ENCODE assay signal across 14 cellular contexts in genomic region chr18:70299393-70299792, GRCh38. TPM values are rescaled to one million over a fixed set of nuclear protein-coding genes. Genes with fewer than 3 reads are reported as not detected.
A peak's percentile ranks its signal among the peaks of the same experiment; 100 is the strongest.
DNase-seq lines count a peak whose midpoint lies in the region; ATAC-seq, FAIRE-seq and TF ChIP-seq lines count a peak whose summit lies in the region.
"Had no signal": no experiment of that assay in that cellular context is flagged by ENCODE, and none has a peak within 500 bp of the region (broad histone marks: within the 10 kb centered on the region; RNA-seq: fewer than 3 reads in every experiment).

No MANE protein-coding gene starts in this region.

- no peak overlapping the region for H2BK15ac ChIP-seq in mesendoderm (replicated peaks; ENCODE audit: low read depth)

- H3K79me2 ChIP-seq in mesendoderm (ENCODE audit: control insufficient read depth, insufficient read depth, low read length): peaks cover 70% of the 10 kb centered on the region
- peaks cover 100% of the 10 kb centered on the region for H3K79me2 ChIP-seq in HepG2 (ENCODE audit: insufficient read depth, low read length)

- in situ Hi-C loops in Panc1 (cut with HindIII; ENCODE audit: low pct_unique_long_range_greater_than_20kb, low sequenced_read_pairs) (no loop called here), HepG2 (cut with HindIII; ENCODE audit: extremely low pct_ligation_motif_present, low pct_unique_long_range_greater_than_20kb) (no loop called here)

- POLR2A ChIA-PET in Panc1 (lab: Charles Lee) (no interaction called here), HepG2 (lab: Yijun Ruan, JAX) (no interaction called here)

- BruUV-seq in Panc1 (replicated peaks; lab: Mats Ljungman, UMichigan) (no TSS peak), HepG2 (replicated peaks; lab: Mats Ljungman, UMichigan) (no TSS peak)

- DNase-seq in D341Med (ENCODE audit: low spot score): peak; percentile 40
- DNase-seq in Panc1 (ENCODE audit: low read depth, low spot score): no peak
- DNase-seq in mesendoderm: peak; percentile 37
- no peak for DNase-seq in HepG2 (ENCODE audit: low spot score)
- DNase-seq in activated T-cell treated with anti-CD3 and anti-CD28 coated beads, Interleukin-2, amount 50 U/mL, for 1 hour: no peak
- DNase-seq: CD8-positive, alpha-beta T cell; COR-L47; DND-41; GDM1; H7 had no signal

- H3K36me3 ChIP-seq in Panc1 (ENCODE audit: control insufficient read depth, insufficient read depth, low read length) (no peaks in the 10 kb centered on the region; the same call in 1 of the 2 replicates), mesendoderm (ENCODE audit: control insufficient read depth, insufficient read depth, low read length) (no peaks in the 10 kb centered on the region), HepG2 (replicated peaks in 1 of 2; ENCODE audit: control insufficient read depth in 1 of 2, insufficient read depth in 2 of 2, low read length in 2 of 2) (peaks cover 0 to 1% of the 10 kb centered on the region in 2 experiments; a peak in 1 of 5 replicates)

- no peak overlapping the region for H3K9ac ChIP-seq in mesendoderm (ENCODE audit: low read length)
- no peak overlapping the region for H3K9ac ChIP-seq in HepG2 (ENCODE audit: insufficient read depth, low read depth, low read length)

- H3K4me2 ChIP-seq in mesendoderm (ENCODE audit: low read length): no peak overlapping the region
- no peak overlapping the region for H3K4me2 ChIP-seq in HepG2 (ENCODE audit: low read depth, low read length)

- no peak overlapping the region for H2AK5ac ChIP-seq in mesendoderm (ENCODE audit: low read length)

- peaks cover 15% of the 10 kb centered on the region for H4K20me1 ChIP-seq in HepG2 (ENCODE audit: insufficient read depth, low read length)

- peaks cover 77% of the 10 kb centered on the region for H3K4me1 ChIP-seq in Panc1 (ENCODE audit: control insufficient read depth, insufficient read depth, low read length)
- H3K4me1 ChIP-seq in mesendoderm (ENCODE audit: control insufficient read depth, low read depth, low read length): peaks cover 11% of the 10 kb centered on the region
- peaks cover 51% of the 10 kb centered on the region for H3K4me1 ChIP-seq in HepG2 (ENCODE audit: insufficient read depth, low read length)

- H3K4me3 ChIP-seq in Panc1 (ENCODE audit: low read depth in 2 of 2, low read length in 2 of 2) (peak overlapping the region in 1 of 2 experiments; percentile 9; a peak in 2 of 4 replicates), mesendoderm (ENCODE audit: low read length) (no peak overlapping the region), HepG2 (replicated peaks in 1 of 3; ENCODE audit: insufficient read depth in 1 of 3, low read depth in 2 of 3, low read length in 3 of 3) (no peak overlapping the region)

- TF ChIP-seq RAD21 in HepG2 (CRISPR knock-in tag; IDR thresholded peaks at IDR 0.05): no peak

- H3K18ac ChIP-seq in mesendoderm (ENCODE audit: low read length): no peak overlapping the region

- no peak overlapping the region for H4K8ac ChIP-seq in mesendoderm (ENCODE audit: low read depth, low read length)

- H2BK120ac ChIP-seq in mesendoderm (ENCODE audit: low read depth, low read length): no peak overlapping the region

- no peak overlapping the region for H3K56ac ChIP-seq in mesendoderm (ENCODE audit: low read length)

- no peak overlapping the region for H2BK5ac ChIP-seq in mesendoderm (ENCODE audit: low read length)

- H3K23ac ChIP-seq in mesendoderm (ENCODE audit: low read length): no peak overlapping the region

- H3K4ac ChIP-seq in mesendoderm (ENCODE audit: low read depth, low read length): no peak overlapping the region

- intact Hi-C loops in Panc1 (cut with micrococcal nuclease; ENCODE audit: unreplicated experiment) (loop anchor here (5.0 to 10.0 kb wide), 3 partner anchors 75 to 153 kb away; partner anchors contain the start of gene RTTN), HepG2 (cut with micrococcal nuclease; ENCODE audit: unreplicated experiment) (loop anchor here (5.0 kb wide), 1 partner anchor 133 kb away; no protein-coding TSS in a partner anchor)

- no peaks in the 10 kb centered on the region for H3K27me3 ChIP-seq in Panc1 (ENCODE audit: control insufficient read depth, insufficient read depth, low read length)
- H3K27me3 ChIP-seq in mesendoderm (ENCODE audit: insufficient read depth, low read length, poor library complexity): no peaks in the 10 kb centered on the region
- H3K27me3 ChIP-seq in HepG2 (ENCODE audit: control insufficient read depth in 1 of 2, insufficient read depth in 2 of 2, low read length in 2 of 2): no peaks in the 10 kb centered on the region

- no peak overlapping the region for H4K5ac ChIP-seq in mesendoderm (ENCODE audit: low read length)

- TF ChIP-seq CTCF in Panc1 (IDR thresholded peaks at IDR 0.05): no peak
- no peak for TF ChIP-seq CTCF in HepG2 (CRISPR knock-in tag; IDR thresholded peaks at IDR 0.05)

- ATAC-seq in Panc1 (no peak), HepG2 (no peak), GM18909 (IDR thresholded peaks at IDR 0.05; ENCODE audit: poor library complexity, unreplicated experiment) (no peak), HG02884 (IDR thresholded peaks at IDR 0.05; ENCODE audit: unreplicated experiment) (no peak)
- ATAC-seq: CD8-positive, alpha-beta T cell had no signal

- H3K9me3 ChIP-seq in Panc1 (ENCODE audit: control insufficient read depth, insufficient read depth, low read depth, low read length) (no peaks in the 10 kb centered on the region), HepG2 (ENCODE audit: low read length) (no peaks in the 10 kb centered on the region)

- no peak overlapping the region for H2AFZ ChIP-seq in HepG2 (ENCODE audit: low read length)

- no peak for TF ChIP-seq EP300 in HepG2 (IDR thresholded peaks at IDR 0.05; ENCODE audit: low read depth in 2 of 2, low read length in 2 of 2)
- TF ChIP-seq EP300 in HepG2 (CRISPR knock-in tag; IDR thresholded peaks at IDR 0.05; ENCODE audit: borderline replicate concordance): no peak

- no peak for FAIRE-seq in HepG2 (lab: Jason Lieb, UNC)
- FAIRE-seq: A204.1, GM12892 had no signal

- TF ChIP-seq POLR2A in HepG2 (IDR thresholded peaks at IDR 0.05; ENCODE audit: insufficient read depth in 1 of 2, low read depth in 2 of 2, low read length in 2 of 2): no peak

- WGBS in mesendoderm (ENCODE audit: extremely low coverage, insufficient coverage, low lambda C conversion rate): no CpG with 5 or more reads among the region's 8 CpGs
- WGBS in HepG2 (ENCODE audit: low lambda C conversion rate): 85% methylated on average over 8 of the region's 8 CpGs

- CTCF ChIA-PET in Panc1 (lab: Charles Lee) (interaction anchor here (0.6 kb wide), 1 partner anchor 134 kb away, joined by 5 read pairs; no protein-coding TSS in a partner anchor), HepG2 (lab: Yijun Ruan, JAX; ENCODE audit: low intra/inter-chr PET ratio, low total read pairs) (no interaction called here)

- peak overlapping the region; percentile 98 for H3K27ac ChIP-seq in Panc1 (ENCODE audit: low read length)
- H3K27ac ChIP-seq in mesendoderm (ENCODE audit: low read depth, low read length): no peak overlapping the region
- H3K27ac ChIP-seq in HepG2 (ENCODE audit: extremely low read length, insufficient read depth, low read length): no peak overlapping the region

- H3K79me1 ChIP-seq in mesendoderm (ENCODE audit: low read length): peaks cover 17% of the 10 kb centered on the region

TF ChIP-seq in HepG2, 621 proteins besides CTCF, POLR2A, EP300 and RAD21:
- no peak for TF ChIP-seq IKZF4 (CRISPR knock-in tag; IDR thresholded peaks at IDR 0.05; ENCODE audit: borderline replicate concordance, low read depth, not compliant biosample characterization)
- no peak for TF ChIP-seq BRD4 (CRISPR knock-in tag; IDR thresholded peaks at IDR 0.05)
- TF ChIP-seq, protein P1, sequence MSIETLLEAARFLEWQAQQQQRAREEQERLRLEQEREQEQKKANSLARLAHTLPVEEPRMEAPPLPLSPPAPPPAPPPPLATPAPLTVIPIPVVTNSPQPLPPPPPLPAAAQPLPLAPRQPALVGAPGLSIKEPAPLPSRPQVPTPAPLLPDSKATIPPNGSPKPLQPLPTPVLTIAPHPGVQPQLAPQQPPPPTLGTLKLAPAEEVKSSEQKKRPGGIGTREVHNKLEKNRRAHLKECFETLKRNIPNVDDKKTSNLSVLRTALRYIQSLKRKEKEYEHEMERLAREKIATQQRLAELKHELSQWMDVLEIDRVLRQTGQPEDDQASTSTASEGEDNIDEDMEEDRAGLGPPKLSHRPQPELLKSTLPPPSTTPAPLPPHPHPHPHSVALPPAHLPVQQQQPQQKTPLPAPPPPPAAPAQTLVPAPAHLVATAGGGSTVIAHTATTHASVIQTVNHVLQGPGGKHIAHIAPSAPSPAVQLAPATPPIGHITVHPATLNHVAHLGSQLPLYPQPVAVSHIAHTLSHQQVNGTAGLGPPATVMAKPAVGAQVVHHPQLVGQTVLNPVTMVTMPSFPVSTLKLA (IDR thresholded peaks at IDR 0.05): no peak
TF ChIP-seq in HepG2: peak in this region for 0.

RNA-seq across cellular contexts. Expression of gene SOCS6, which starts 10.5 kb away (rescaled TPM):
- total RNA-seq in Panc1 (2021; ENCODE audit: unreplicated experiment) (43.0 TPM), HepG2 (2016; rRNA removed; fragmentation: Illumina TruSeq; extraction: Trizol) (38.3 and 49.0 TPM in 2 replicates)
- 22.7 TPM for polyA plus RNA-seq in Panc1 (2012; ENCODE audit: insufficient read length)
- 20.5 TPM for polyA plus RNA-seq in mesendoderm (2013, experiment 1 of 2)
- polyA plus RNA-seq in mesendoderm (2013, experiment 2 of 2): 21.0 TPM
- 5.6 and 6.6 TPM in 2 replicates for total RNA-seq in HepG2 (2016; cell fraction: cytosol; rRNA removed; fragmentation: Illumina TruSeq; extraction: Trizol; ENCODE audit: low read depth)
- 37.6 and 47.6 TPM in 2 replicates for total RNA-seq in HepG2 (2016; cell fraction: insoluble cytoplasmic fraction; rRNA removed; fragmentation: Illumina TruSeq; extraction: Trizol)
- total RNA-seq in HepG2 (2016; cell fraction: membrane; rRNA removed; fragmentation: Illumina TruSeq; extraction: Trizol): 27.3 and 28.4 TPM in 2 replicates
- 30.4 and 31.8 TPM in 2 replicates for total RNA-seq in HepG2 (2016; cell fraction: nucleus; rRNA removed; fragmentation: Illumina TruSeq; extraction: Trizol)
- polyA plus RNA-seq in HepG2 (2011; rRNA removed): 16.4 and 18.6 TPM in 2 replicates
- polyA plus RNA-seq in HepG2 (2011; cell fraction: cytosol; rRNA removed): 12.9 and 16.3 TPM in 2 replicates
- polyA plus RNA-seq in HepG2 (2011; cell fraction: nucleus; rRNA removed): 11.7 and 13.4 TPM in 2 replicates
- 16.0 and 19.4 TPM in 2 replicates for polyA plus RNA-seq in HepG2 (2012)
- polyA plus RNA-seq in HepG2 (2016; cell fraction: cytosol; fragmentation: Illumina TruSeq; extraction: Trizol; ENCODE audit: low read depth): 3.9 and 4.2 TPM in 2 replicates
- 29.0 and 32.7 TPM in 2 replicates for polyA plus RNA-seq in HepG2 (2016; cell fraction: insoluble cytoplasmic fraction; fragmentation: Illumina TruSeq; extraction: Trizol; ENCODE audit: low read depth)
- polyA plus RNA-seq in HepG2 (2016; cell fraction: membrane; fragmentation: Illumina TruSeq; extraction: Trizol; ENCODE audit: low read depth): 13.0 and 13.4 TPM in 2 replicates
- polyA plus RNA-seq in HepG2 (2016; cell fraction: nucleus; fragmentation: Illumina TruSeq; extraction: Trizol; ENCODE audit: insufficient read depth, low read depth): 29.4 and 30.4 TPM in 2 replicates
- polyA minus RNA-seq in HepG2 (2011; rRNA and poly(A)+ RNA removed; ENCODE audit: low replicate concordance): 25.5 and 66.8 TPM in 2 replicates
- polyA minus RNA-seq in HepG2 (2011; cell fraction: cytosol; rRNA and poly(A)+ RNA removed): 23.0 and 28.6 TPM in 2 replicates
- polyA minus RNA-seq in HepG2 (2011; cell fraction: nucleus; rRNA and poly(A)+ RNA removed): 53.8 and 56.2 TPM in 2 replicates

Comparison
In these comparisons a context has a peak if more than half of its experiments do, and no peak if none do; other contexts are left out.
1. DNase-seq: peak in D341Med (single experiment) and mesendoderm (single experiment); none in Panc1 (single experiment), HepG2 (single experiment) and activated T-cell treated with anti-CD3 and anti-CD28 coated beads, Interleukin-2, amount 50 U/mL, for 1 hour (single experiment).